Comparison of ENCODE assay signal across 16 cellular contexts in the genomic region with DNA sequence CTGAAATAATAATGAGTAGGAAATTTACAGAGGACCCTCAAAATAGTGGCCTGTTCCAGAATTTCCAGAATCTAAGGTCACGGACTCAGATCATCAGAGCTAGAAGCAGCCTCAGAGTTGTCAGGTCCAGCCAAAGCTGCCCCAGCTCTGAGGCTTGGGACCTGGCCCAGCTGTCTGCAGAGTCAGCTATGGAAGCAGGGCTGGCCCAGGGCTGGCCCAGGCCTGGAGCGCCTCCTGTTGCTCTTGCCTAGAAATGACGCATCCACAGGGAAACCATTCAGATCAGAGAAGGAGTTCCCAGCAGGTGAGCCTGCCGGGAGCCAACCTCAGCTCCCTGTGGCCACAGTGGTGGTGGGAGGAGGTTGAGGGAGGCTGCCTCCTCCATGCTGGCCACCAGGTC.
DNase-seq lines count a peak whose midpoint lies in the region; ATAC-seq, FAIRE-seq and TF ChIP-seq lines count a peak whose summit lies in the region.
"Had no signal": no experiment of that assay in that cellular context is flagged by ENCODE, and none has a peak within 500 bp of the region (broad histone marks: within the 10 kb centered on the region; RNA-seq: fewer than 3 reads in every experiment).

No MANE protein-coding gene starts in this region.

- no peak for FAIRE-seq in K562 (lab: Jason Lieb, UNC)
- FAIRE-seq: GM12891 had no signal

- H3K9me2 ChIP-seq in Karpas-422 (replicated peaks; ENCODE audit: insufficient read depth, low read length), result no peaks in the 10 kb centered on the region
- H3K9me2 ChIP-seq: SK-N-SH had no signal

- H3K27ac ChIP-seq in AG04450 (ENCODE audit: low read depth, low read length) (no peak overlapping the region), Karpas-422 (ENCODE audit: low read length) (no peak overlapping the region), K562 (ENCODE audit: extremely low read depth, low read depth, low read length) (no peak overlapping the region)

- H3K4me1 ChIP-seq in Karpas-422 (ENCODE audit: low read length) (peaks cover 8% of the 10 kb centered on the region; the same call in 1 of the 2 replicates), K562 (replicated peaks in 1 of 2; ENCODE audit: control insufficient read depth in 2 of 2, insufficient read depth in 2 of 2, low read length in 2 of 2) (no peaks in the 10 kb centered on the region)

- in situ Hi-C loops in K562 (cut with MboI), result no loop called here

- no TSS peak for BruUV-seq in K562 (replicated peaks; lab: Mats Ljungman, UMichigan)

- H4K20me1 ChIP-seq in Karpas-422 (ENCODE audit: insufficient read depth, low read depth, low read length) (no peaks in the 10 kb centered on the region), K562 (replicated peaks; ENCODE audit: control insufficient read depth, insufficient read depth, low read length) (no peaks in the 10 kb centered on the region)

- 0% methylated on average over 2 of the region's 4 CpGs for WGBS in K562 (ENCODE audit: insufficient coverage, low coverage, missing lambda C conversion rate)

- no peak for TF ChIP-seq POLR2A in K562 (conservative IDR thresholded peaks at IDR 0.05)

- no peaks in the 10 kb centered on the region; the same call in 1 of the 2 replicates for H3K9me3 ChIP-seq in AG04450 (ENCODE audit: control insufficient read depth, insufficient read depth, low read length)
- H3K9me3 ChIP-seq in Karpas-422 (ENCODE audit: low read length), result no peaks in the 10 kb centered on the region
- H3K9me3 ChIP-seq in K562 (replicated peaks; ENCODE audit: control insufficient read depth, insufficient read depth, low read depth, low read length), result no peaks in the 10 kb centered on the region
- H3K9me3 ChIP-seq: SK-N-SH had no signal

- no peaks in the 10 kb centered on the region for H3K9me1 ChIP-seq in K562 (ENCODE audit: control insufficient read depth, insufficient read depth, low read length)

- CTCF ChIA-PET in AG04450 (lab: Charles Lee), result interaction anchor here (0.6 kb wide), 1 partner anchor 14 kb away, joined by 4 read pairs; no protein-coding TSS in a partner anchor
- CTCF ChIA-PET in K562 (lab: Yijun Ruan, JAX; ENCODE audit: low intra/inter-chr PET ratio), result interaction anchor here (0.6 kb wide), 1 partner anchor 258 kb away, joined by 3 read pairs; no protein-coding TSS in a partner anchor

- H3K27me3 ChIP-seq in AG04450 (ENCODE audit: control insufficient read depth, insufficient read depth, low read length) (peaks cover 3% of the 10 kb centered on the region), Karpas-422 (ENCODE audit: low read length) (no peaks in the 10 kb centered on the region), K562 (ENCODE audit: control insufficient read depth in 2 of 2, insufficient read depth in 2 of 2, low read length in 2 of 2) (peaks cover 0 to 9% of the 10 kb centered on the region in 2 experiments; a peak in 3 of 5 replicates)

- no peak for DNase-seq in AG04450 (ENCODE audit: low read depth, low spot score)
- DNase-seq in Karpas-422, result peak; percentile 87
- DNase-seq in K562 (ENCODE audit: extremely low read depth in 1 of 4, low spot score in 3 of 4), result peak in 1 of 4 experiments; percentile 6
- DNase-seq in putamen (ENCODE audit: low spot score), result no peak
- DNase-seq in NCI-H146 (lab: John Stamatoyannopoulos, UW), result no peak
- no peak for DNase-seq in activated CD4-positive, CD25-positive, alpha-beta regulatory T cell treated with anti-CD3 and anti-CD28 coated beads, Interleukin-2, amount 50 U/mL, for 72 hours
- no peak for DNase-seq in activated T-cell treated with anti-CD3 and anti-CD28 coated beads, Interleukin-2, amount 50 U/mL, for 4 hours
- DNase-seq: CD4-positive, alpha-beta T cell; NCI-H1048; NCI-H2227 treated with DMSO at 0.1 percent for 48 hours; NK-92 treated with Interleukin-12 subunit alpha and Interleukin-12 subunit beta, amount 100 ng/mL, for 24 hours; T-helper 1 cell had no signal

- no peaks in the 10 kb centered on the region for H3K9me3 Mint-ChIP-seq in activated T-cell treated with anti-CD3 and anti-CD28 coated beads, Interleukin-2, amount 50 U/mL, for 4 hours
- H3K9me3 Mint-ChIP-seq: CD4-positive, alpha-beta T cell had no signal

- no peak overlapping the region for H3K4me3 ChIP-seq in AG04450 (ENCODE audit: low read depth, low read length)
- no peak overlapping the region for H3K4me3 ChIP-seq in Karpas-422 (ENCODE audit: low read length)
- no peak overlapping the region for H3K4me3 ChIP-seq in K562
- H3K4me3 ChIP-seq: GM23338 had no signal

- H3K4me1 Mint-ChIP-seq in activated T-cell treated with anti-CD3 and anti-CD28 coated beads, Interleukin-2, amount 50 U/mL, for 4 hours (ENCODE audit: low read depth), result no peaks in the 10 kb centered on the region

- intact Hi-C loops in K562 (cut with micrococcal nuclease), result no loop called here

- no peak overlapping the region for H3K4me3 Mint-ChIP-seq in activated T-cell treated with anti-CD3 and anti-CD28 coated beads, Interleukin-2, amount 50 U/mL, for 4 hours
- H3K4me3 Mint-ChIP-seq: CD4-positive, alpha-beta T cell; GM23338 had no signal

- H3K9ac ChIP-seq in Karpas-422 (ENCODE audit: low read length) (no peak overlapping the region), K562 (ENCODE audit: insufficient read depth in 1 of 2, low read depth in 2 of 2, low read length in 2 of 2) (no peak overlapping the region)
- H3K9ac ChIP-seq: SK-N-SH had no signal

- H3K79me2 ChIP-seq in Karpas-422 (ENCODE audit: low read length) (no peaks in the 10 kb centered on the region), K562 (ENCODE audit: control insufficient read depth, insufficient read depth, low read length) (no peaks in the 10 kb centered on the region)

- peaks cover 22% of the 10 kb centered on the region for H3K27me3 Mint-ChIP-seq in activated T-cell treated with anti-CD3 and anti-CD28 coated beads, Interleukin-2, amount 50 U/mL, for 4 hours (ENCODE audit: low read depth)

- POLR2A ChIA-PET in AG04450 (lab: Yijun Ruan, JAX) (no interaction called here), K562 (lab: Yijun Ruan, JAX) (interaction anchor here (1.0 kb wide), 1 partner anchor 11 kb away, joined by 4 read pairs; no protein-coding TSS in a partner anchor)

- H2AFZ ChIP-seq in Karpas-422 (ENCODE audit: low read length) (no peak overlapping the region), K562 (ENCODE audit: low read depth, low read length) (no peak overlapping the region)
- H2AFZ ChIP-seq: GM23338 had no signal

- no peak overlapping the region for H3K4me2 ChIP-seq in Karpas-422 (ENCODE audit: low read depth, low read length, poor library complexity, severe bottlenecking)
- H3K4me2 ChIP-seq in K562 (ENCODE audit: insufficient read depth, low read length), result no peak overlapping the region
- H3K4me2 ChIP-seq: GM23338, SK-N-SH had no signal

- TF ChIP-seq EP300 in K562 (IDR thresholded peaks at IDR 0.05; ENCODE audit: low read length), result no peak

- no peak for TF ChIP-seq RAD21 in K562 (CRISPR knock-in tag; conservative IDR thresholded peaks at IDR 0.05 in 1 of 2, IDR thresholded peaks at IDR 0.05 in 1 of 2)

- TF ChIP-seq CTCF in AG04450 (IDR thresholded peaks at IDR 0.05; ENCODE audit: low read depth, low read length) (peak; percentile 8; the same call in 1 of the 2 replicates), GM12872 (IDR thresholded peaks at IDR 0.05; ENCODE audit: insufficient read depth, low read depth, low read length) (peak; percentile 14; the same call in 1 of the 3 replicates), K562 (IDR thresholded peaks at IDR 0.05 in 2 of 3, conservative IDR thresholded peaks at IDR 0.05 in 1 of 3; ENCODE audit: insufficient read depth in 2 of 3, low read depth in 1 of 3, low read length in 3 of 3) (peak in 2 of 3 experiments; percentile 38 to 39; a peak in 2 of 6 replicates)

- H3K36me3 Mint-ChIP-seq in activated T-cell treated with anti-CD3 and anti-CD28 coated beads, Interleukin-2, amount 50 U/mL, for 4 hours (ENCODE audit: insufficient read depth), result no peaks in the 10 kb centered on the region

- H3K36me3 ChIP-seq in Karpas-422 (ENCODE audit: insufficient read depth, low read length), result no peaks in the 10 kb centered on the region
- H3K36me3 ChIP-seq in K562 (ENCODE audit: control insufficient read depth, insufficient read depth, low read length), result no peaks in the 10 kb centered on the region

- no peak for ATAC-seq in K562
- no peak for ATAC-seq in activated T-cell treated with anti-CD3 and anti-CD28 coated beads, Interleukin-2, amount 50 U/mL, for 4 hours
- ATAC-seq: GM23338 had no signal

TF ChIP-seq in K562, 482 proteins besides CTCF, POLR2A, EP300 and RAD21:
- TF ChIP-seq LARP7 (IDR thresholded peaks at IDR 0.05) (no peak), ZFP36 (IDR thresholded peaks at IDR 0.05; ENCODE audit: low read depth, low read length, partially characterized antibody) (peak; percentile 42)
